In the genomic region with DNA sequence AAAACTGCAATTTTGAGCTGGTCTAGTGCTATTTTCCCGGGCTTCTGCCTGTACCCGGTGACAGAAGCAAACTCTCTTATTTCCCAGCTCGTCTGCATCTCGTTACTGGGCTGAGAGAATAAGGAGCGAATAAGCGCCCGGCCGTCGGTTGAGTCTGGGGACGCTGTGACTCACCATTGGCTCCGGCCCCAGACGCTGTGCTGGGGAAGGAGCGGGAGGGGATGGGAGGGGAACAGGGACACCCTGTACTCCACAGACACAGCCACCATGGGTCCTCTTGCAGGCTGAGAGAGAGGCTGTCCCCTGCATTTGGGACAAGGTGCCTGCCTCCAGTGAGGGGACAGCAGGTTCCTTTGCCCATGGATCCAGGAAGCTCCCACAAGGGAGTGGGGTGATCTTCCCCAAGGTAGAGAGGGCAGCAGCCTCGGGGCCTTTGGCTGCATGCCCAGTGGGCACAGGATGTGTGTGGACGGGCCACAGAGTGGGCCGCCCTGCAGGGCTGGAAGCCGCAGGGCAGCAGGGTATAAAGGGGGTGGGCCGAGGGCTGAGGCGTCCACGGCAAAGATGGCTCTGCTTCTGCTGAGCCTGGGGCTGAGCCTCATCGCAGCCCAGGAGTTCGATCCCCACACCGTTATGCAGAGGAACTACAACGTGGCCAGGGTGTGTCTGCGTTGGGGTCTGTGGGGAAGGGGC, we compare ENCODE assay signal across 14 cellular contexts. TPM values are rescaled to one million over a fixed set of nuclear protein-coding genes. Genes with fewer than 3 reads are reported as not detected.
A peak's percentile ranks its signal among the peaks of the same experiment; 100 is the strongest.
DNase-seq lines count a peak whose midpoint lies in the region; ATAC-seq and TF ChIP-seq lines count a peak whose summit lies in the region.
"Had no signal": no experiment of that assay in that cellular context is flagged by ENCODE, and none has a peak within 500 bp of the region (broad histone marks: within the 10 kb centered on the region; RNA-seq: fewer than 3 reads in every experiment).

A gene with protein sequence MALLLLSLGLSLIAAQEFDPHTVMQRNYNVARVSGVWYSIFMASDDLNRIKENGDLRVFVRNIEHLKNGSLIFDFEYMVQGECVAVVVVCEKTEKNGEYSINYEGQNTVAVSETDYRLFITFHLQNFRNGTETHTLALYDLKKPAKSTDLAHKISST (plus strand): TSS at position 552 of the 693 bp plus-strand sequence. CDS start 13 bp downstream, at position 565.

- TF ChIP-seq CTCF in heart left ventricle (IDR thresholded peaks at IDR 0.05) (no peak), brain microvascular endothelial cell (IDR thresholded peaks at IDR 0.05; ENCODE audit: low read depth, low read length, missing control alignments) (no peak), type B pancreatic cell (conservative IDR thresholded peaks at IDR 0.05) (no peak)

- H3K4me3 Mint-ChIP-seq in type B pancreatic cell = no peak within 1 kb of the TSS

- H3K36me3 Mint-ChIP-seq in type B pancreatic cell = no peaks in the 10 kb centered on the region

- H3K27me3 Mint-ChIP-seq in type B pancreatic cell = peaks cover 3% of the 10 kb centered on the region

- DNase-seq in heart left ventricle (peak in 1 of 5 donors; percentile 26), cardiac septum (ENCODE audit: low spot score) (no peak), brain microvascular endothelial cell (peak; percentile 8), mesenteric fat pad (ENCODE audit: low spot score) (peak; percentile 81), type B pancreatic cell (ENCODE audit: extremely low spot score, unreplicated experiment) (no peak), putamen (ENCODE audit: low spot score) (no peak), activated gamma-delta T cell (lab: John Stamatoyannopoulos, UW) (no peak)
- DNase-seq: activated effector memory CD4-positive, alpha-beta T cell treated with anti-CD3 and anti-CD28 coated beads, Interleukin-2, amount 50 U/mL, for 16 hours; NCI-H2029 treated with DMSO at 0.1 percent for 48 hours had no signal

- H3K27ac ChIP-seq in heart left ventricle (no peak within 1 kb of the TSS), brain microvascular endothelial cell (no peak within 1 kb of the TSS)

- 33 to 52% (median 49%) methylated on average over 16 to 25 of the region's 25 CpGs for WGBS in heart left ventricle, 4 donors

- H3K36me3 ChIP-seq in heart left ventricle = no peaks in the 10 kb centered on the region
- no peaks in the 10 kb centered on the region for H3K36me3 ChIP-seq in brain microvascular endothelial cell (replicated peaks)

- H3K4me1 Mint-ChIP-seq in type B pancreatic cell (ENCODE audit: unreplicated experiment) = peaks cover 14% of the 10 kb centered on the region

- H3K4me3 ChIP-seq in heart left ventricle (no peak within 1 kb of the TSS), brain microvascular endothelial cell (ENCODE audit: low read depth, low read length) (no peak within 1 kb of the TSS)

- H3K4me1 ChIP-seq in heart left ventricle = peaks cover 0 to 5% (median 0%) of the 10 kb centered on the region in 12 donors

- in situ Hi-C loops in brain microvascular endothelial cell (cut with HindIII; ENCODE audit: low pct_ligation_motif_present, low sequenced_read_pairs) = no loop called here

- no peak for TF ChIP-seq POLR2A in heart left ventricle (IDR thresholded peaks at IDR 0.05)

- intact Hi-C loops in heart left ventricle (cut with DNase I) = no loop called here
- intact Hi-C loops in cardiac septum (cut with DNase I) = no loop called here

- H3K27ac Mint-ChIP-seq in type B pancreatic cell = peak within 1 kb of the TSS; percentile 80

- H3K27me3 ChIP-seq in heart left ventricle (peaks cover 0 to 18% (median 0%) of the 10 kb centered on the region in 9 donors), brain microvascular endothelial cell (replicated peaks) (no peaks in the 10 kb centered on the region)

- ATAC-seq in heart left ventricle = peak; percentile 42 to 65 (median 47)
- ATAC-seq in HG02981 (IDR thresholded peaks at IDR 0.05; ENCODE audit: unreplicated experiment) = no peak

- H3K9me3 Mint-ChIP-seq in type B pancreatic cell = no peaks in the 10 kb centered on the region

- H3K9me3 ChIP-seq in heart left ventricle = no peaks in the 10 kb centered on the region

RNA-seq across cellular contexts. Expression of the gene that starts here (rescaled TPM):
- not detected for total RNA-seq in heart left ventricle
- polyA plus RNA-seq in heart left ventricle = not detected
- not detected for total RNA-seq in cardiac septum
- total RNA-seq in mesenteric fat pad = not detected
- 1.1 and 2.0 TPM in 2 replicates for total RNA-seq in type B pancreatic cell (ENCODE audit: low replicate concordance)
- total RNA-seq: activated CD8-positive, alpha-beta memory T cell treated with anti-CD3 and anti-CD28 coated beads for 36 hours; endothelial cell of umbilical vein; liver; temporal lobe had no signal
- polyA plus RNA-seq: endothelial cell of umbilical vein, liver had no signal

Comparison
In these comparisons a context has a peak if more than half of its experiments do, and no peak if none do; other contexts are left out.
1. Peak in ATAC-seq in heart left ventricle; RNA of the gene not detected or under 1 TPM.
2. Peak in DNase-seq in mesenteric fat pad; RNA of the gene not detected or under 1 TPM.